10 cellular contexts compared by ENCODE assay signal in the genomic region with DNA sequence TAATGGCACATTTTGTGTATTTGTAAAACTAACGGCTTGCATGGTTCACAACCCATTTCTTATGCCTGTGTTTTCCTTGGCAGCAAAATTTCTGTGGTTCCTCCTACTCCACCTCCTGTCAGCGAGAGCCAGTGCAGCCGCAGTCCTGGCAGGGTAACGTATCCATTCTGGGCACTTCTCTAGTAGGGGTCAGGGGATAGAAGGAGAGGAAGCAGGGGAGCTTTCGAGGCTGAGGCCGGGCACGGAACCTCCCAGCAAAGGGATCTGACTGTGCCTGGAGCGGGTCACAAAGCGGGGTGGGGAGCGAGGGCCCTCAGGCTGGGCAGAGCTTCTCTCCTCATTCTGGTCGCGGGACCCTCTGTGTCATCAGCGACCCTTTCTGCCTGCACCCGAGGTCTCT. TPM values are rescaled to one million over a fixed set of nuclear protein-coding genes. Genes with fewer than 3 reads are reported as not detected.
A peak's percentile ranks its signal among the peaks of the same experiment; 100 is the strongest.
DNase-seq lines count a peak whose midpoint lies in the region; ATAC-seq, FAIRE-seq and TF ChIP-seq lines count a peak whose summit lies in the region.
"Had no signal": no experiment of that assay in that cellular context is flagged by ENCODE, and none has a peak within 500 bp of the region (broad histone marks: within the 10 kb centered on the region; RNA-seq: fewer than 3 reads in every experiment).

No MANE protein-coding gene starts in this region.

- peak overlapping the region; percentile 82 for H3K27ac Mint-ChIP-seq in memory B cell

- no peaks in the 10 kb centered on the region for H3K9me3 Mint-ChIP-seq in memory B cell

- POLR2A ChIA-PET in endothelial cell of umbilical vein (lab: Charles Lee), result no interaction called here

- no peaks in the 10 kb centered on the region for H3K9me2 ChIP-seq in OCI-LY1 (ENCODE audit: low read depth, low read length)

- no peaks in the 10 kb centered on the region for H3K27me3 ChIP-seq in OCI-LY1 (ENCODE audit: insufficient read depth, low read length)
- no peaks in the 10 kb centered on the region for H3K27me3 ChIP-seq in endothelial cell of umbilical vein (ENCODE audit: control insufficient read depth in 2 of 2, insufficient read depth in 2 of 2, low read length in 2 of 2)
- no peaks in the 10 kb centered on the region for H3K27me3 ChIP-seq in tibial artery

- TF ChIP-seq POLR2A in endothelial cell of umbilical vein (IDR thresholded peaks at IDR 0.05; ENCODE audit: low read depth, low read length), result no peak

- DNase-seq in endothelial cell of umbilical vein (ENCODE audit: low read depth, low spot score) (peak; percentile 53), memory B cell (ENCODE audit: low spot score in 2 of 2) (no peak), tibial artery (peak in 1 of 2 donors; percentile 77), SW480 (ENCODE audit: low spot score) (no peak)
- DNase-seq: activated gamma-delta T cell treated with Interleukin-2 at 50 U/mL for 16 hours, NCI-H2081 had no signal

- H3K4me1 Mint-ChIP-seq in memory B cell, result peaks cover 21% of the 10 kb centered on the region

- peak overlapping the region; percentile 65 for H3K27ac ChIP-seq in OCI-LY1 (ENCODE audit: low read depth, low read length, poor library complexity, severe bottlenecking)
- no peak overlapping the region for H3K27ac ChIP-seq in endothelial cell of umbilical vein (ENCODE audit: insufficient read depth, low read depth, low read length)
- H3K27ac ChIP-seq in tibial artery, result peak overlapping the region; percentile 69 to 79

- ATAC-seq in memory B cell (ENCODE audit: low read depth), result no peak
- no peak for ATAC-seq in GM21825 (IDR thresholded peaks at IDR 0.05; ENCODE audit: unreplicated experiment)
- no peak for ATAC-seq in GM18511 (IDR thresholded peaks at IDR 0.05; ENCODE audit: unreplicated experiment)
- ATAC-seq in GM19324 (IDR thresholded peaks at IDR 0.05; ENCODE audit: low FRiP score, unreplicated experiment), result no peak

- H3K27me3 Mint-ChIP-seq in memory B cell, result no peaks in the 10 kb centered on the region

- CTCF ChIA-PET in endothelial cell of umbilical vein (lab: Charles Lee), result interaction anchor here (1.0 to 3.9 kb wide), 12 partner anchors 8 to 426 kb away, joined by 3 to 51 read pairs (median 10); no protein-coding TSS in a partner anchor

- no peaks in the 10 kb centered on the region for H3K36me3 Mint-ChIP-seq in memory B cell

- no peak for TF ChIP-seq CTCF in OCI-LY1 (IDR thresholded peaks at IDR 0.05; ENCODE audit: low read length)
- peak in 1 of 2 donors; percentile 5 for TF ChIP-seq CTCF in endothelial cell of umbilical vein (IDR thresholded peaks at IDR 0.05; ENCODE audit: extremely low read depth in 1 of 2, insufficient read depth in 1 of 2, low read depth in 1 of 2, low read length in 2 of 2)
- TF ChIP-seq CTCF in tibial artery (IDR thresholded peaks at IDR 0.05), result no peak

- intact Hi-C loops in endothelial cell of umbilical vein (cut with micrococcal nuclease) (loop anchor here (10.0 kb wide), 1 partner anchor 77 kb away; no protein-coding TSS in a partner anchor), tibial artery (cut with DNase I; ENCODE audit: low total_unique reads) (no loop called here)

- dilution Hi-C loops in endothelial cell of umbilical vein (cut with MboI; ENCODE audit: extremely low pct_ligation_motif_present, low sequenced_read_pairs), result no loop called here

- H3K9ac ChIP-seq in OCI-LY1 (ENCODE audit: low read length) (peak overlapping the region; percentile 67), endothelial cell of umbilical vein (replicated peaks; ENCODE audit: extremely low read depth, insufficient read depth, low read length) (no peak overlapping the region)

- H3K4me3 Mint-ChIP-seq in memory B cell, result peak overlapping the region; percentile 27

- H3F3A ChIP-seq in OCI-LY1 (ENCODE audit: insufficient read depth, low read length), result no peaks in the 10 kb centered on the region; the same call in 1 of the 2 replicates

- H2AFZ ChIP-seq in OCI-LY1 (ENCODE audit: low read length) (peak overlapping the region; percentile 20; the same call in 1 of the 2 replicates), endothelial cell of umbilical vein (ENCODE audit: low read depth, low read length) (peak overlapping the region; percentile 39)

- H3K4me1 ChIP-seq in OCI-LY1 (ENCODE audit: insufficient read depth, low read length, severe bottlenecking) (peaks cover 51% of the 10 kb centered on the region), endothelial cell of umbilical vein (ENCODE audit: control insufficient read depth, extremely low read depth, insufficient read depth, low read length) (peaks cover 23% of the 10 kb centered on the region), tibial artery (peaks cover 0 to 46% (median 31%) of the 10 kb centered on the region in 4 donors)

- no TSS peak for BruUV-seq in endothelial cell of umbilical vein (replicated peaks; lab: Mats Ljungman, UMichigan)

- H3K79me2 ChIP-seq in OCI-LY1 (ENCODE audit: insufficient read depth, low read length), result no peaks in the 10 kb centered on the region
- no peaks in the 10 kb centered on the region for H3K79me2 ChIP-seq in endothelial cell of umbilical vein (ENCODE audit: control insufficient read depth, insufficient read depth, low read length)

- H3K4me2 ChIP-seq in OCI-LY1 (ENCODE audit: low read length) (peak overlapping the region; percentile 80), endothelial cell of umbilical vein (ENCODE audit: insufficient read depth, low read length) (no peak overlapping the region)

- peak; percentile 8 for FAIRE-seq in endothelial cell of umbilical vein (lab: Jason Lieb, UNC)

- no peaks in the 10 kb centered on the region for H3K9me1 ChIP-seq in endothelial cell of umbilical vein (replicated peaks; ENCODE audit: control insufficient read depth, extremely low read depth, insufficient read depth, low read length)

- H3K9me3 ChIP-seq in OCI-LY1 (ENCODE audit: low read length) (no peaks in the 10 kb centered on the region), endothelial cell of umbilical vein (replicated peaks; ENCODE audit: control insufficient read depth, insufficient read depth, low read length) (no peaks in the 10 kb centered on the region), tibial artery (no peaks in the 10 kb centered on the region)

- H4K20me1 ChIP-seq in OCI-LY1 (ENCODE audit: insufficient read depth, low read length) (no peaks in the 10 kb centered on the region), endothelial cell of umbilical vein (replicated peaks; ENCODE audit: control insufficient read depth, extremely low read depth, insufficient read depth, low read length) (no peaks in the 10 kb centered on the region)

- no peaks in the 10 kb centered on the region for H3K36me3 ChIP-seq in OCI-LY1 (ENCODE audit: insufficient read depth, low read length)
- H3K36me3 ChIP-seq in endothelial cell of umbilical vein (ENCODE audit: control insufficient read depth in 2 of 2, extremely low read depth in 1 of 2, insufficient read depth in 2 of 2, low read length in 2 of 2), result no peaks in the 10 kb centered on the region
- no peaks in the 10 kb centered on the region for H3K36me3 ChIP-seq in tibial artery

- H3K4me3 ChIP-seq in OCI-LY1 (ENCODE audit: low read depth, low read length, poor library complexity, severe bottlenecking) (peak overlapping the region; percentile 61), endothelial cell of umbilical vein (replicated peaks in 1 of 3; ENCODE audit: insufficient read depth in 1 of 3, low read depth in 1 of 3, low read length in 3 of 3) (no peak overlapping the region), tibial artery (peak overlapping the region; percentile 19 to 26)

TF ChIP-seq in endothelial cell of umbilical vein, 7 proteins besides CTCF, POLR2A, EP300 and RAD21:
- TF ChIP-seq MYC (IDR thresholded peaks at IDR 0.05; ENCODE audit: low read depth, low read length), result no peak
TF ChIP-seq in endothelial cell of umbilical vein: peak in this region for 0.

RNA-seq across cellular contexts. Expression of gene SYTL3, which starts 58.4 kb away (rescaled TPM):
- 0.74 and 0.77 TPM in 2 replicates for total RNA-seq in endothelial cell of umbilical vein
- 0.46 and 0.59 TPM in 2 replicates for polyA plus RNA-seq in endothelial cell of umbilical vein
- polyA plus RNA-seq in endothelial cell of umbilical vein (2011; cell fraction: cytosol; rRNA removed), result 0.61 and 0.66 TPM in 2 replicates
- polyA plus RNA-seq in endothelial cell of umbilical vein (2011; cell fraction: nucleus; rRNA removed), result 0.63 and 0.97 TPM in 2 replicates
- 0.82 and 1.1 TPM in 2 replicates for polyA plus RNA-seq in endothelial cell of umbilical vein (2012)
- polyA minus RNA-seq in endothelial cell of umbilical vein, result 0.23 and 0.58 TPM in 2 replicates
- polyA minus RNA-seq in endothelial cell of umbilical vein (2011; cell fraction: cytosol; rRNA and poly(A)+ RNA removed), result 0.41 TPM
- 0.24 and 0.29 TPM in 2 replicates for polyA minus RNA-seq in endothelial cell of umbilical vein (2011; cell fraction: nucleus; rRNA and poly(A)+ RNA removed)

Comparison
In these comparisons a context has a peak if more than half of its experiments do, and no peak if none do; other contexts are left out.
1. H3K4me3 ChIP-seq: peak in OCI-LY1 (single experiment) and tibial artery (2 of 2); none in endothelial cell of umbilical vein (0 of 3).